Comparison of ENCODE assay signal across 1 cellular context in the genomic region with DNA sequence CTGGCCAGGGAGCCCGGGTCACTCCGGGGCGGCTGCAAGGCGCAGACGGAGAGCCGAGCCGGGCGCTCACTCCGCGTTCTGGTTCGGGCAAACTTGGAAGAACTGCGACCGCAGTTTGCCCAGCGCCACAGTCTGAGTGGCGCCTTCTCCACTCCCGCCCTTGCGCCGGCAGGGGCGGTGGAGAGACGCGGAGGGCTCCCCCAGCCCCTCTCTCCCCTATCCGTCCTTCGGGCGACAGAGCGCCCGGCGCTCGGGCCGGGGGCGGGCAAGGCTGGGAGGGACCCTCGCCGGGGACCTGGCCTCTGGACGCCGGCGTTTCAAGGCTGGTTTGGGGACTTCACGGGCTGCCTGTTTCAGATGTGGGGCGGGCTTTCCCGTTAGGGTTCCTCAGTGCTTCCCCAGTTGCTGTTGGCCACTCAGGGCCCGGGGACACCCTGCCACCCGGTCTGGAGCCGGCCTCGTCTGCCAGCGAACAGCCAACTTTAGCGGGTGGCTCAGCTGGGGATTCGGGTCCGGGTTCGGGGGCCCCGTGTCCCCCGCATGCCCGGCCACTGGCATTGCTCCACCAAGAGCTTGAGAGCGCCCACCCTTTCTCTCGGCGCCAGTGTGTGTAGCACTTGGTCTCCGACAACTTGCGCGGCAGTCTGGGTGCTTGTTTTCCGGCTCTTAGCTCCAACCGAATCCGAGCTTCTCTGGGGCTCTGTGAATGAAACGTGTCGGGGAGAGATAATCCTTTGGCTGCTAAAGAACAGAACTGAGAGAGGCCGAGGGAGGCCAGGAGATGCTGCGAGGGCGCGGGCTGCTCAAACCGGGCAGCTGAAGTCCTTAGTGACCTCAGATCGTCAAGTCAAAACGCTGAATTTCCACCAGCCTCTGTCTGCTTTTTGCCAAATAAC.
TF ChIP-seq lines count a peak whose summit lies in the region.

No MANE protein-coding gene starts in this region.

TF ChIP-seq in H1, 55 proteins besides CTCF, POLR2A, EP300 and RAD21 (continues in another document):
- TF ChIP-seq, protein P1, sequence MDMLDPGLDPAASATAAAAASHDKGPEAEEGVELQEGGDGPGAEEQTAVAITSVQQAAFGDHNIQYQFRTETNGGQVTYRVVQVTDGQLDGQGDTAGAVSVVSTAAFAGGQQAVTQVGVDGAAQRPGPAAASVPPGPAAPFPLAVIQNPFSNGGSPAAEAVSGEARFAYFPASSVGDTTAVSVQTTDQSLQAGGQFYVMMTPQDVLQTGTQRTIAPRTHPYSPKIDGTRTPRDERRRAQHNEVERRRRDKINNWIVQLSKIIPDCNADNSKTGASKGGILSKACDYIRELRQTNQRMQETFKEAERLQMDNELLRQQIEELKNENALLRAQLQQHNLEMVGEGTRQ (IDR thresholded peaks at IDR 0.05; ENCODE audit: low read length), result no peak
- TF ChIP-seq, protein P2, sequence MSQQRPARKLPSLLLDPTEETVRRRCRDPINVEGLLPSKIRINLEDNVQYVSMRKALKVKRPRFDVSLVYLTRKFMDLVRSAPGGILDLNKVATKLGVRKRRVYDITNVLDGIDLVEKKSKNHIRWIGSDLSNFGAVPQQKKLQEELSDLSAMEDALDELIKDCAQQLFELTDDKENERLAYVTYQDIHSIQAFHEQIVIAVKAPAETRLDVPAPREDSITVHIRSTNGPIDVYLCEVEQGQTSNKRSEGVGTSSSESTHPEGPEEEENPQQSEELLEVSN (IDR thresholded peaks at IDR 0.05), result peak; percentile 41; the same call in 1 of the 2 replicates
- peak; percentile 31 for TF ChIP-seq CTBP2 (IDR thresholded peaks at IDR 0.05; ENCODE audit: borderline replicate concordance, insufficient read depth, insufficient read length, low read length)
- peak; percentile 51 for TF ChIP-seq TBP (IDR thresholded peaks at IDR 0.05; ENCODE audit: low read depth, low read length)
- TF ChIP-seq TAF1 (IDR thresholded peaks at IDR 0.05; ENCODE audit: low read depth, low read length), result peak; percentile 70
- TF ChIP-seq SP1 (IDR thresholded peaks at IDR 0.05; ENCODE audit: low read depth, low read length), result peak; percentile 85
- no peak for TF ChIP-seq MAFK (IDR thresholded peaks at IDR 0.05; ENCODE audit: low read depth, low read length)
- TF ChIP-seq CEBPB (IDR thresholded peaks at IDR 0.05; ENCODE audit: low read depth, low read length), result no peak
- no peak for TF ChIP-seq CBX8 (IDR thresholded peaks at IDR 0.05; ENCODE audit: borderline replicate concordance, low read depth, low read length)
- no peak for TF ChIP-seq SP2 (IDR thresholded peaks at IDR 0.05; ENCODE audit: low read length)
- no peak for TF ChIP-seq CHD2 (IDR thresholded peaks at IDR 0.05; ENCODE audit: low read length)
- TF ChIP-seq ZNF274 (IDR thresholded peaks at IDR 0.05; ENCODE audit: borderline replicate concordance, extremely low read depth, low read length), result no peak
- no peak for TF ChIP-seq TCF12 (IDR thresholded peaks at IDR 0.05; ENCODE audit: low read depth, low read length)
- TF ChIP-seq, protein P3, sequence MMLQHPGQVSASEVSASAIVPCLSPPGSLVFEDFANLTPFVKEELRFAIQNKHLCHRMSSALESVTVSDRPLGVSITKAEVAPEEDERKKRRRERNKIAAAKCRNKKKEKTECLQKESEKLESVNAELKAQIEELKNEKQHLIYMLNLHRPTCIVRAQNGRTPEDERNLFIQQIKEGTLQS (IDR thresholded peaks at IDR 0.05; ENCODE audit: insufficient read depth, low read depth, low read length), result no peak
- no peak for TF ChIP-seq JUN (IDR thresholded peaks at IDR 0.05; ENCODE audit: low read depth, low read length)
- peak; percentile 52; the same call in 1 of the 2 replicates for TF ChIP-seq EGR1 (IDR thresholded peaks at IDR 0.05; ENCODE audit: borderline replicate concordance, low read depth, low read length)
- TF ChIP-seq, protein P4, sequence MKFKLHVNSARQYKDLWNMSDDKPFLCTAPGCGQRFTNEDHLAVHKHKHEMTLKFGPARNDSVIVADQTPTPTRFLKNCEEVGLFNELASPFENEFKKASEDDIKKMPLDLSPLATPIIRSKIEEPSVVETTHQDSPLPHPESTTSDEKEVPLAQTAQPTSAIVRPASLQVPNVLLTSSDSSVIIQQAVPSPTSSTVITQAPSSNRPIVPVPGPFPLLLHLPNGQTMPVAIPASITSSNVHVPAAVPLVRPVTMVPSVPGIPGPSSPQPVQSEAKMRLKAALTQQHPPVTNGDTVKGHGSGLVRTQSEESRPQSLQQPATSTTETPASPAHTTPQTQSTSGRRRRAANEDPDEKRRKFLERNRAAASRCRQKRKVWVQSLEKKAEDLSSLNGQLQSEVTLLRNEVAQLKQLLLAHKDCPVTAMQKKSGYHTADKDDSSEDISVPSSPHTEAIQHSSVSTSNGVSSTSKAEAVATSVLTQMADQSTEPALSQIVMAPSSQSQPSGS (IDR thresholded peaks at IDR 0.05; ENCODE audit: low read length), result no peak
- no peak for TF ChIP-seq CBX5 (IDR thresholded peaks at IDR 0.05; ENCODE audit: low read depth, low read length)
- no peak for TF ChIP-seq RXRA (IDR thresholded peaks at IDR 0.05; ENCODE audit: insufficient read depth, low read depth, low read length)
- no peak for TF ChIP-seq RFX5 (IDR thresholded peaks at IDR 0.05; ENCODE audit: borderline replicate concordance, low read depth, low read length)
- no peak for TF ChIP-seq KDM1A (IDR thresholded peaks at IDR 0.05; ENCODE audit: borderline replicate concordance, low read length)
- TF ChIP-seq TEAD4 (IDR thresholded peaks at IDR 0.05; ENCODE audit: low read depth, low read length), result no peak
- no peak for TF ChIP-seq KDM5A (IDR thresholded peaks at IDR 0.05; ENCODE audit: low read length)
- TF ChIP-seq KDM4A (IDR thresholded peaks at IDR 0.05; ENCODE audit: low read depth, low read length, severe bottlenecking), result peak; percentile 82
- TF ChIP-seq GABPA (IDR thresholded peaks at IDR 0.05; ENCODE audit: borderline replicate concordance, insufficient read depth, low read length), result no peak
- no peak for TF ChIP-seq BCL11A (IDR thresholded peaks at IDR 0.05; ENCODE audit: low read depth in 2 of 2, low read length in 2 of 2)
- no peak for TF ChIP-seq POU5F1 (IDR thresholded peaks at IDR 0.05; ENCODE audit: low read depth, low read length)
- TF ChIP-seq, protein P5, sequence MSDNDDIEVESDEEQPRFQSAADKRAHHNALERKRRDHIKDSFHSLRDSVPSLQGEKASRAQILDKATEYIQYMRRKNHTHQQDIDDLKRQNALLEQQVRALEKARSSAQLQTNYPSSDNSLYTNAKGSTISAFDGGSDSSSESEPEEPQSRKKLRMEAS (IDR thresholded peaks at IDR 0.05), result 0 out of 2 replicates have a peak, but pooled peaks have one; percentile 7
- 0 out of 2 replicates have a peak, but pooled peaks have one; percentile 31 for TF ChIP-seq CREB1 (IDR thresholded peaks at IDR 0.05)
- TF ChIP-seq JUND (IDR thresholded peaks at IDR 0.05; ENCODE audit: low read length), result no peak
- TF ChIP-seq NANOG (IDR thresholded peaks at IDR 0.05; ENCODE audit: insufficient read depth, low read depth, low read length, poor library complexity, severe bottlenecking), result no peak
- TF ChIP-seq SIX5 (IDR thresholded peaks at IDR 0.05; ENCODE audit: low read depth, low read length), result no peak
- TF ChIP-seq GTF2F1 (IDR thresholded peaks at IDR 0.05; ENCODE audit: borderline replicate concordance, low read depth, low read length), result no peak
- TF ChIP-seq HDAC6 (IDR thresholded peaks at IDR 0.05; ENCODE audit: low read depth, low read length), result no peak
- 0 out of 4 replicates have a peak, but pooled peaks of 1 of the 2 experiments have one; percentile 68 for TF ChIP-seq HDAC2 (IDR thresholded peaks at IDR 0.05; ENCODE audit: borderline replicate concordance in 1 of 2, low read depth in 2 of 2, low read length in 2 of 2)
- no peak for TF ChIP-seq SAP30 (IDR thresholded peaks at IDR 0.05; ENCODE audit: insufficient read depth, insufficient replicate concordance, low read length)
- no peak; the same call in 1 of the 2 replicates for TF ChIP-seq POLR2AphosphoS5 (IDR thresholded peaks at IDR 0.05; ENCODE audit: low read depth, low read length)
- TF ChIP-seq, protein P6, sequence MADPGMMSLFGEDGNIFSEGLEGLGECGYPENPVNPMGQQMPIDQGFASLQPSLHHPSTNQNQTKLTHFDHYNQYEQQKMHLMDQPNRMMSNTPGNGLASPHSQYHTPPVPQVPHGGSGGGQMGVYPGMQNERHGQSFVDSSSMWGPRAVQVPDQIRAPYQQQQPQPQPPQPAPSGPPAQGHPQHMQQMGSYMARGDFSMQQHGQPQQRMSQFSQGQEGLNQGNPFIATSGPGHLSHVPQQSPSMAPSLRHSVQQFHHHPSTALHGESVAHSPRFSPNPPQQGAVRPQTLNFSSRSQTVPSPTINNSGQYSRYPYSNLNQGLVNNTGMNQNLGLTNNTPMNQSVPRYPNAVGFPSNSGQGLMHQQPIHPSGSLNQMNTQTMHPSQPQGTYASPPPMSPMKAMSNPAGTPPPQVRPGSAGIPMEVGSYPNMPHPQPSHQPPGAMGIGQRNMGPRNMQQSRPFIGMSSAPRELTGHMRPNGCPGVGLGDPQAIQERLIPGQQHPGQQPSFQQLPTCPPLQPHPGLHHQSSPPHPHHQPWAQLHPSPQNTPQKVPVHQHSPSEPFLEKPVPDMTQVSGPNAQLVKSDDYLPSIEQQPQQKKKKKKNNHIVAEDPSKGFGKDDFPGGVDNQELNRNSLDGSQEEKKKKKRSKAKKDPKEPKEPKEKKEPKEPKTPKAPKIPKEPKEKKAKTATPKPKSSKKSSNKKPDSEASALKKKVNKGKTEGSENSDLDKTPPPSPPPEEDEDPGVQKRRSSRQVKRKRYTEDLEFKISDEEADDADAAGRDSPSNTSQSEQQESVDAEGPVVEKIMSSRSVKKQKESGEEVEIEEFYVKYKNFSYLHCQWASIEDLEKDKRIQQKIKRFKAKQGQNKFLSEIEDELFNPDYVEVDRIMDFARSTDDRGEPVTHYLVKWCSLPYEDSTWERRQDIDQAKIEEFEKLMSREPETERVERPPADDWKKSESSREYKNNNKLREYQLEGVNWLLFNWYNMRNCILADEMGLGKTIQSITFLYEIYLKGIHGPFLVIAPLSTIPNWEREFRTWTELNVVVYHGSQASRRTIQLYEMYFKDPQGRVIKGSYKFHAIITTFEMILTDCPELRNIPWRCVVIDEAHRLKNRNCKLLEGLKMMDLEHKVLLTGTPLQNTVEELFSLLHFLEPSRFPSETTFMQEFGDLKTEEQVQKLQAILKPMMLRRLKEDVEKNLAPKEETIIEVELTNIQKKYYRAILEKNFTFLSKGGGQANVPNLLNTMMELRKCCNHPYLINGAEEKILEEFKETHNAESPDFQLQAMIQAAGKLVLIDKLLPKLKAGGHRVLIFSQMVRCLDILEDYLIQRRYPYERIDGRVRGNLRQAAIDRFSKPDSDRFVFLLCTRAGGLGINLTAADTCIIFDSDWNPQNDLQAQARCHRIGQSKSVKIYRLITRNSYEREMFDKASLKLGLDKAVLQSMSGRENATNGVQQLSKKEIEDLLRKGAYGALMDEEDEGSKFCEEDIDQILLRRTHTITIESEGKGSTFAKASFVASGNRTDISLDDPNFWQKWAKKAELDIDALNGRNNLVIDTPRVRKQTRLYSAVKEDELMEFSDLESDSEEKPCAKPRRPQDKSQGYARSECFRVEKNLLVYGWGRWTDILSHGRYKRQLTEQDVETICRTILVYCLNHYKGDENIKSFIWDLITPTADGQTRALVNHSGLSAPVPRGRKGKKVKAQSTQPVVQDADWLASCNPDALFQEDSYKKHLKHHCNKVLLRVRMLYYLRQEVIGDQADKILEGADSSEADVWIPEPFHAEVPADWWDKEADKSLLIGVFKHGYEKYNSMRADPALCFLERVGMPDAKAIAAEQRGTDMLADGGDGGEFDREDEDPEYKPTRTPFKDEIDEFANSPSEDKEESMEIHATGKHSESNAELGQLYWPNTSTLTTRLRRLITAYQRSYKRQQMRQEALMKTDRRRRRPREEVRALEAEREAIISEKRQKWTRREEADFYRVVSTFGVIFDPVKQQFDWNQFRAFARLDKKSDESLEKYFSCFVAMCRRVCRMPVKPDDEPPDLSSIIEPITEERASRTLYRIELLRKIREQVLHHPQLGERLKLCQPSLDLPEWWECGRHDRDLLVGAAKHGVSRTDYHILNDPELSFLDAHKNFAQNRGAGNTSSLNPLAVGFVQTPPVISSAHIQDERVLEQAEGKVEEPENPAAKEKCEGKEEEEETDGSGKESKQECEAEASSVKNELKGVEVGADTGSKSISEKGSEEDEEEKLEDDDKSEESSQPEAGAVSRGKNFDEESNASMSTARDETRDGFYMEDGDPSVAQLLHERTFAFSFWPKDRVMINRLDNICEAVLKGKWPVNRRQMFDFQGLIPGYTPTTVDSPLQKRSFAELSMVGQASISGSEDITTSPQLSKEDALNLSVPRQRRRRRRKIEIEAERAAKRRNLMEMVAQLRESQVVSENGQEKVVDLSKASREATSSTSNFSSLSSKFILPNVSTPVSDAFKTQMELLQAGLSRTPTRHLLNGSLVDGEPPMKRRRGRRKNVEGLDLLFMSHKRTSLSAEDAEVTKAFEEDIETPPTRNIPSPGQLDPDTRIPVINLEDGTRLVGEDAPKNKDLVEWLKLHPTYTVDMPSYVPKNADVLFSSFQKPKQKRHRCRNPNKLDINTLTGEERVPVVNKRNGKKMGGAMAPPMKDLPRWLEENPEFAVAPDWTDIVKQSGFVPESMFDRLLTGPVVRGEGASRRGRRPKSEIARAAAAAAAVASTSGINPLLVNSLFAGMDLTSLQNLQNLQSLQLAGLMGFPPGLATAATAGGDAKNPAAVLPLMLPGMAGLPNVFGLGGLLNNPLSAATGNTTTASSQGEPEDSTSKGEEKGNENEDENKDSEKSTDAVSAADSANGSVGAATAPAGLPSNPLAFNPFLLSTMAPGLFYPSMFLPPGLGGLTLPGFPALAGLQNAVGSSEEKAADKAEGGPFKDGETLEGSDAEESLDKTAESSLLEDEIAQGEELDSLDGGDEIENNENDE (IDR thresholded peaks at IDR 0.05; ENCODE audit: insufficient replicate concordance, low read length), result no peak
- TF ChIP-seq SRF (IDR thresholded peaks at IDR 0.05; ENCODE audit: low read depth, low read length), result no peak
- TF ChIP-seq ASH2L (IDR thresholded peaks at IDR 0.05; ENCODE audit: low read length), result peak; percentile 86
- peak; percentile 58 for TF ChIP-seq TAF7 (optimal IDR thresholded peaks at IDR 0.05; ENCODE audit: borderline replicate concordance, low read depth, low read length)
- TF ChIP-seq RBBP5 (IDR thresholded peaks at IDR 0.05; ENCODE audit: borderline replicate concordance, low read depth, low read length), result no peak; the same call in 1 of the 2 replicates
- TF ChIP-seq FOSL1 (IDR thresholded peaks at IDR 0.05; ENCODE audit: insufficient read depth, low read depth, low read length), result no peak
- no peak for TF ChIP-seq BACH1 (IDR thresholded peaks at IDR 0.05; ENCODE audit: low read length)
- 0 out of 2 replicates have a peak, but pooled peaks have one; percentile 51 for TF ChIP-seq SP4 (IDR thresholded peaks at IDR 0.05; ENCODE audit: low read length)
- TF ChIP-seq CHD1 (IDR thresholded peaks at IDR 0.05; ENCODE audit: low read depth, low read length), result no peak
- no peak for TF ChIP-seq SIRT6 (IDR thresholded peaks at IDR 0.05; ENCODE audit: low read length)
- peak; percentile 30 for TF ChIP-seq PHF8 (conservative IDR thresholded peaks at IDR 0.05; ENCODE audit: low read depth, low read length)
- no peak for TF ChIP-seq EZH2 (IDR thresholded peaks at IDR 0.05; ENCODE audit: low read depth, low read length, severe bottlenecking)
- TF ChIP-seq SIN3A (conservative IDR thresholded peaks at IDR 0.05 in 1 of 2, IDR thresholded peaks at IDR 0.05 in 1 of 2; ENCODE audit: low read depth in 1 of 2, low read length in 2 of 2), result 0 out of 4 replicates have a peak, but pooled peaks have one; percentile 43 to 45
- TF ChIP-seq YY1 (IDR thresholded peaks at IDR 0.05; ENCODE audit: low read depth, low read length), result peak; percentile 42; the same call in 1 of the 2 replicates
- no peak for TF ChIP-seq RNF2 (IDR thresholded peaks at IDR 0.05; ENCODE audit: borderline replicate concordance, low read depth, low read length, missing control alignments, poor library complexity, severe bottlenecking)
- no peak for TF ChIP-seq BRCA1 (IDR thresholded peaks at IDR 0.05; ENCODE audit: low read depth, low read length)
- TF ChIP-seq SUZ12 (IDR thresholded peaks at IDR 0.05; ENCODE audit: low read length), result no peak
